In genomic region chr1:192516776-192517297, GRCh38 we compare ENCODE assay signal across 9 cellular contexts. TPM values are rescaled to one million over a fixed set of nuclear protein-coding genes. Genes with fewer than 3 reads are reported as not detected.
DNase-seq lines count a peak whose midpoint lies in the region; ATAC-seq lines count a peak whose summit lies in the region.
"Had no signal": no experiment of that assay in that cellular context is flagged by ENCODE, and none has a peak within 500 bp of the region (broad histone marks: within the 10 kb centered on the region; RNA-seq: fewer than 3 reads in every experiment).

No MANE protein-coding gene starts in this region.

- H3K4me2 ChIP-seq in Karpas-422 (ENCODE audit: low read depth, low read length, poor library complexity, severe bottlenecking), result peak overlapping the region; percentile 58

- no peaks in the 10 kb centered on the region for H3K36me3 ChIP-seq in Karpas-422 (ENCODE audit: insufficient read depth, low read length)

- H3K79me2 ChIP-seq in Karpas-422 (ENCODE audit: low read length), result no peaks in the 10 kb centered on the region

- intact Hi-C loops in left cardiac atrium (cut with DNase I), result no loop called here

- peak overlapping the region; percentile 70 for H3K27ac ChIP-seq in Karpas-422 (ENCODE audit: low read length)

- peak overlapping the region; percentile 29 for H2AFZ ChIP-seq in Karpas-422 (ENCODE audit: low read length)

- peak overlapping the region; percentile 12 for H3K4me3 ChIP-seq in Karpas-422 (ENCODE audit: low read length)

- no peaks in the 10 kb centered on the region for H3K27me3 ChIP-seq in Karpas-422 (ENCODE audit: low read length)

- peak overlapping the region; percentile 27; the same call in 1 of the 2 replicates for H3K9ac ChIP-seq in Karpas-422 (ENCODE audit: low read length)

- DNase-seq in GF-D8 (lab: John Stamatoyannopoulos, UW) (peak; percentile 79), Karpas-422 (peak; percentile 92), left cardiac atrium (no peak), occipital lobe (lab: John Stamatoyannopoulos, UW) (no peak), OCI-M2 (lab: John Stamatoyannopoulos, UW; ENCODE audit: unreplicated experiment) (no peak)
- DNase-seq in activated CD4-positive, alpha-beta T cell treated with anti-CD3 and anti-CD28 coated beads, Interleukin-2, amount 50 U/mL, for 1 hour, result peak; percentile 30
- peak; percentile 28 to 36 for DNase-seq in stimulated activated CD8-positive, alpha-beta memory T cell treated with anti-CD3 and anti-CD28 coated beads, Interleukin-15, amount 100 ng/mL, for 48 hours (ENCODE audit: low read depth in 2 of 2)

- no peaks in the 10 kb centered on the region for H3K9me3 ChIP-seq in Karpas-422 (ENCODE audit: low read length)

- no peaks in the 10 kb centered on the region for H4K20me1 ChIP-seq in Karpas-422 (ENCODE audit: insufficient read depth, low read depth, low read length)

- H3K4me1 ChIP-seq in Karpas-422 (ENCODE audit: low read length), result peaks cover 32% of the 10 kb centered on the region

- H3K9me2 ChIP-seq in Karpas-422 (replicated peaks; ENCODE audit: insufficient read depth, low read length), result no peaks in the 10 kb centered on the region

- peak; percentile 99 for ATAC-seq in GM21528 (IDR thresholded peaks at IDR 0.05; ENCODE audit: low FRiP score, unreplicated experiment)
- ATAC-seq in left cardiac atrium, result peak; percentile 83 to 86

RNA-seq across cellular contexts. Expression of gene RGS1, which starts 58.7 kb away (rescaled TPM):
- total RNA-seq in Karpas-422 (2014; rRNA removed; shearing (Covaris generic); ENCODE audit: low replicate concordance), result 0.22 and 3.5 TPM in 2 replicates
- 1 to 10 TPM; 1.8 to 3.5 TPM for total RNA-seq in left cardiac atrium
- 18.1 TPM for total RNA-seq in occipital lobe
- total RNA-seq: HT1080 had no signal

Comparison
In these comparisons a context has a peak if more than half of its experiments do, and no peak if none do; other contexts are left out.
1. DNase-seq: peak in GF-D8 (single experiment), Karpas-422 (single experiment), activated CD4-positive, alpha-beta T cell treated with anti-CD3 and anti-CD28 coated beads, Interleukin-2, amount 50 U/mL, for 1 hour (single experiment) and stimulated activated CD8-positive, alpha-beta memory T cell treated with anti-CD3 and anti-CD28 coated beads, Interleukin-15, amount 100 ng/mL, for 48 hours (2 of 2); none in left cardiac atrium (single experiment), occipital lobe (single experiment) and OCI-M2 (single experiment).